ENCODE assay signal across 14 cellular contexts in genomic region chr2:215535726-215536125, GRCh38.
DNase-seq lines count a peak whose midpoint lies in the region; ATAC-seq and TF ChIP-seq lines count a peak whose summit lies in the region.
"Had no signal": no experiment of that assay in that cellular context is flagged by ENCODE, and none has a peak within 500 bp of the region (broad histone marks: within the 10 kb centered on the region; RNA-seq: fewer than 3 reads in every experiment).

No MANE protein-coding gene starts in this region.

- H3K14ac ChIP-seq in IMR-90 (replicated peaks; ENCODE audit: low read depth, low read length) = no peak overlapping the region

- CTCF ChIA-PET in IMR-90 (lab: Yijun Ruan, JAX) = interaction anchor here (0.6 kb wide), 1 partner anchor 87 kb away, joined by 4 read pairs; no protein-coding TSS in a partner anchor

- peak overlapping the region; percentile 39; the same call in 1 of the 2 replicates for H3K56ac ChIP-seq in IMR-90 (ENCODE audit: extremely low read depth, insufficient read depth, low read length)

- H3K27me3 ChIP-seq in IMR-90 (ENCODE audit: control insufficient read depth, insufficient read depth, low read length) = no peaks in the 10 kb centered on the region
- H3K27me3 ChIP-seq: tibial nerve had no signal

- H2AK9ac ChIP-seq in IMR-90 (replicated peaks; ENCODE audit: low read depth, low read length, poor library complexity) = no peak overlapping the region

- TF ChIP-seq CTCF in IMR-90 (conservative IDR thresholded peaks at IDR 0.05; ENCODE audit: low read depth, low read length) = no peak

- H3K79me1 ChIP-seq in IMR-90 (ENCODE audit: low read depth in 1 of 2, low read length in 2 of 2) = no peaks in the 10 kb centered on the region

- no peak overlapping the region for H3K4me2 ChIP-seq in IMR-90 (ENCODE audit: low read depth, low read length)

- no peak overlapping the region for H3K9ac ChIP-seq in IMR-90 (ENCODE audit: low read depth, low read length)

- H3K4me1 ChIP-seq in IMR-90 (ENCODE audit: control insufficient read depth, insufficient read depth, low read length) = peaks cover 11% of the 10 kb centered on the region

- no peaks in the 10 kb centered on the region for H3K36me3 ChIP-seq in IMR-90 (ENCODE audit: control insufficient read depth, insufficient read depth, low read length)

- H3K18ac ChIP-seq in IMR-90 (ENCODE audit: low read depth, low read length) = peak overlapping the region; percentile 86; the same call in 1 of the 2 replicates

- no peak overlapping the region for H3K4me3 ChIP-seq in IMR-90 (ENCODE audit: insufficient read depth, low read depth, low read length)
- H3K4me3 ChIP-seq: tibial nerve had no signal

- TF ChIP-seq RAD21 in IMR-90 (IDR thresholded peaks at IDR 0.05; ENCODE audit: low read length) = no peak

- TF ChIP-seq POLR2A in IMR-90 (IDR thresholded peaks at IDR 0.05; ENCODE audit: low read depth, low read length) = no peak

- H2BK15ac ChIP-seq in IMR-90 (ENCODE audit: low read depth, low read length) = no peak overlapping the region

- 0 out of 2 replicates have a peak overlapping the region, but pooled peaks have one; percentile 20 for H4K91ac ChIP-seq in IMR-90 (ENCODE audit: insufficient read depth, low read depth, low read length)

- intact Hi-C loops in IMR-90 (cut with micrococcal nuclease) = loop anchor here (2.0 kb wide), 1 partner anchor 75 kb away; no protein-coding TSS in a partner anchor

- H2AFZ ChIP-seq in IMR-90 (replicated peaks; ENCODE audit: low read length, poor library complexity) = no peak overlapping the region

- H2AK5ac ChIP-seq in IMR-90 (ENCODE audit: low read depth, low read length) = peak overlapping the region; percentile 59; the same call in 1 of the 2 replicates

- peak overlapping the region; percentile 1; the same call in 1 of the 2 replicates for H3K4ac ChIP-seq in IMR-90 (ENCODE audit: low read depth, low read length)

- in situ Hi-C loops in IMR-90 (cut with MboI; ENCODE audit: low sequenced_read_pairs) = no loop called here

- POLR2A ChIA-PET in IMR-90 (lab: Charles Lee; ENCODE audit: unreplicated experiment) = interaction anchor here (0.6 kb wide), 1 partner anchor 90 kb away, joined by 4 read pairs; no protein-coding TSS in a partner anchor

- H4K8ac ChIP-seq in IMR-90 (ENCODE audit: low read depth in 2 of 2, low read length in 2 of 2) = no peak overlapping the region

- 0 out of 2 replicates have a peak overlapping the region, but pooled peaks have one; percentile 2 for H2BK20ac ChIP-seq in IMR-90 (ENCODE audit: low read depth, low read length)

- H2BK120ac ChIP-seq in IMR-90 (ENCODE audit: low read depth, low read length) = peak overlapping the region; percentile 29

- H3K9me1 ChIP-seq in IMR-90 (ENCODE audit: insufficient read depth, low read length) = no peaks in the 10 kb centered on the region; the same call in 1 of the 2 replicates

- no peak overlapping the region for H3K23ac ChIP-seq in IMR-90 (ENCODE audit: low read depth, low read length)

- dilution Hi-C loops in IMR-90 (cut with HindIII; ENCODE audit: low sequenced_read_pairs, unreplicated experiment) = no loop called here

- H2BK5ac ChIP-seq in IMR-90 (ENCODE audit: low read depth, low read length, poor library complexity, severe bottlenecking) = peak overlapping the region; percentile 85

- no CpG with 5 or more reads among the region's 1 CpG for WGBS in IMR-90 (ENCODE audit: extremely low coverage in 2 of 2, insufficient read length in 1 of 2), 2 experiments

- no peak for ATAC-seq in IMR-90 (ENCODE audit: low read depth)
- ATAC-seq in HG03460 (IDR thresholded peaks at IDR 0.05; ENCODE audit: unreplicated experiment) = no peak
- ATAC-seq in HG03108 (IDR thresholded peaks at IDR 0.05; ENCODE audit: unreplicated experiment) = no peak
- ATAC-seq: activated T-helper 17 cell treated with anti-CD3 and anti-CD28 coated beads, Interleukin-2, amount 50 U/mL, for 72 hours had no signal

- 0 out of 2 replicates have a peak, but pooled peaks cover 5% of the 10 kb centered on the region for H3K9me3 ChIP-seq in IMR-90 (ENCODE audit: control insufficient read depth, insufficient read depth, low read length)

- H4K20me1 ChIP-seq in IMR-90 (ENCODE audit: insufficient read depth, low read length) = no peaks in the 10 kb centered on the region

- BruUV-seq in IMR-90 (replicated peaks; lab: Mats Ljungman, UMichigan) = no TSS peak

- no peak overlapping the region; the same call in 1 of the 2 replicates for H4K5ac ChIP-seq in IMR-90 (ENCODE audit: low read depth, low read length)

- H3K27ac ChIP-seq in IMR-90 (ENCODE audit: insufficient read depth, low read length) = peak overlapping the region; percentile 52; the same call in 1 of the 2 replicates
- H3K27ac ChIP-seq: tibial nerve, VCaP had no signal

- DNase-seq in A172 (ENCODE audit: low spot score) = peak; percentile 7
- no peak for DNase-seq in IMR-90
- peak; percentile 47 for DNase-seq in astrocyte of the hippocampus (ENCODE audit: low read depth, low spot score)
- peak; percentile 27 for DNase-seq in iris pigment epithelial cell (ENCODE audit: low read depth)
- DNase-seq in activated CD4-positive, alpha-beta T cell treated with anti-CD3 and anti-CD28 coated beads, Interleukin-2, amount 50 U/mL, for 1 hour = no peak
- no peak for DNase-seq in DMS153 treated with DMSO at 0.1 percent for 48 hours (lab: John Stamatoyannopoulos, UW; ENCODE audit: unreplicated experiment)
- DNase-seq: amygdala; cortex of kidney; stimulated activated CD4-positive, alpha-beta T cell treated with anti-CD3 and anti-CD28 coated beads, Interleukin-4, amount 100 ng/mL, for 1 hour had no signal

TF ChIP-seq in IMR-90, 13 proteins besides CTCF, POLR2A, EP300 and RAD21:
- TF ChIP-seq MAZ (IDR thresholded peaks at IDR 0.05; ENCODE audit: borderline replicate concordance, low read depth, low read length) (no peak), USF2 (IDR thresholded peaks at IDR 0.05; ENCODE audit: low read depth, low read length) (no peak), ELK1 (IDR thresholded peaks at IDR 0.05; ENCODE audit: borderline replicate concordance, low read depth, low read length) (no peak), RCOR1 (IDR thresholded peaks at IDR 0.05; ENCODE audit: insufficient replicate concordance, low read length) (no peak), MAFK (IDR thresholded peaks at IDR 0.05; ENCODE audit: low read depth, low read length) (no peak), SMC3 (IDR thresholded peaks at IDR 0.05; ENCODE audit: low read depth, low read length) (no peak), FOS (IDR thresholded peaks at IDR 0.05; ENCODE audit: low read depth, low read length) (no peak), NFE2L2 (IDR thresholded peaks at IDR 0.05; ENCODE audit: low read depth, low read length) (no peak), BHLHE40 (IDR thresholded peaks at IDR 0.05; ENCODE audit: low read depth, low read length) (no peak), CHD1 (IDR thresholded peaks at IDR 0.05; ENCODE audit: low read depth, low read length) (no peak), MXI1 (IDR thresholded peaks at IDR 0.05; ENCODE audit: borderline replicate concordance, low read depth, low read length) (no peak), RFX5 (IDR thresholded peaks at IDR 0.05; ENCODE audit: low read depth, low read length) (no peak), CEBPB (IDR thresholded peaks at IDR 0.05; ENCODE audit: low read depth, low read length) (no peak)

Comparison
In these comparisons a context has a peak if more than half of its experiments do, and no peak if none do; other contexts are left out.
1. DNase-seq: peak in A172 (single experiment), astrocyte of the hippocampus (single experiment) and iris pigment epithelial cell (single experiment); none in IMR-90 (single experiment), activated CD4-positive, alpha-beta T cell treated with anti-CD3 and anti-CD28 coated beads, Interleukin-2, amount 50 U/mL, for 1 hour (single experiment) and DMS153 treated with DMSO at 0.1 percent for 48 hours (single experiment).